ENCODE assay signal across 16 cellular contexts in genomic region chr10:59880019-59880717, GRCh38. TPM values are rescaled to one million over a fixed set of nuclear protein-coding genes. Genes with fewer than 3 reads are reported as not detected.
DNase-seq lines count a peak whose midpoint lies in the region; ATAC-seq and TF ChIP-seq lines count a peak whose summit lies in the region.
"Had no signal": no experiment of that assay in that cellular context is flagged by ENCODE, and none has a peak within 500 bp of the region (broad histone marks: within the 10 kb centered on the region; RNA-seq: fewer than 3 reads in every experiment).

No MANE protein-coding gene starts in this region.

- H3K27ac Mint-ChIP-seq in CD8-positive, alpha-beta T cell = peak overlapping the region; percentile 5
- peak overlapping the region; percentile 57 for H3K27ac Mint-ChIP-seq in activated B cell treated with CpG ODN at 0.5 μM for 24 hours
- H3K27ac Mint-ChIP-seq: type B pancreatic cell had no signal

- no peak for DNase-seq in CD8-positive, alpha-beta T cell
- DNase-seq in activated B cell treated with CpG ODN at 0.5 μM for 24 hours (no peak), lower lobe of right lung (no peak), SW480 (ENCODE audit: low spot score) (no peak)
- DNase-seq: cerebellar nuclear complex, DMS79, GOT3, kidney glomerular epithelial cell, NCI-H187, NCI-H524 treated with DMSO at 0.1 percent for 48 hours, T-helper 9 cell had no signal

- no peaks in the 10 kb centered on the region for H3K9me3 ChIP-seq in CD8-positive, alpha-beta T cell (ENCODE audit: low read length)
- no peaks in the 10 kb centered on the region for H3K9me3 ChIP-seq in lower lobe of right lung

- H3K36me3 Mint-ChIP-seq in CD8-positive, alpha-beta T cell = no peaks in the 10 kb centered on the region
- H3K36me3 Mint-ChIP-seq in activated B cell treated with CpG ODN at 0.5 μM for 24 hours (ENCODE audit: low read depth) = no peaks in the 10 kb centered on the region

- POLR2A ChIA-PET in CD8-positive, alpha-beta T cell (lab: Charles Lee) = interaction anchor here (0.8 kb wide), 1 partner anchor 29 kb away, joined by 3 read pairs; no protein-coding TSS in a partner anchor
- POLR2A ChIA-PET in activated B cell treated with CpG ODN at 0.5 μM for 24 hours (lab: Charles Lee) = interaction anchor here (0.8 to 4.6 kb wide), 2 partner anchors 26 to 44 kb away, joined by 3 to 34 read pairs; partner anchors contain the start of gene CCDC6

- CTCF ChIA-PET in CD8-positive, alpha-beta T cell (lab: Charles Lee) = interaction anchor here (0.7 to 1.2 kb wide), 2 partner anchors 14 to 16 kb away, joined by 3 read pairs; no protein-coding TSS in a partner anchor
- CTCF ChIA-PET in activated B cell treated with CpG ODN at 0.5 μM for 24 hours (lab: Charles Lee) = interaction anchor here (0.9 to 1.6 kb wide), 2 partner anchors 13 to 26 kb away, joined by 3 to 8 read pairs; partner anchors contain the start of gene CCDC6

- intact Hi-C loops in CD8-positive, alpha-beta T cell (cut with DNase I, micrococcal nuclease) = loop anchor here in 1 of 2 experiments (2.0 kb wide), 1 partner anchor 13 kb away; no protein-coding TSS in a partner anchor
- intact Hi-C loops in activated B cell treated with CpG ODN at 0.5 μM for 24 hours (cut with micrococcal nuclease) = loop anchor here (1.0 to 5.0 kb wide), 3 partner anchors 8 to 1613 kb away; partner anchors contain the start of genes CISD1 and IPMK
- intact Hi-C loops in lower lobe of right lung (cut with DNase I) = no loop called here

- no peak overlapping the region for H3K4me3 ChIP-seq in CD8-positive, alpha-beta T cell (ENCODE audit: low read depth, low read length)
- no peak overlapping the region for H3K4me3 ChIP-seq in lower lobe of right lung

- H3K27ac ChIP-seq in CD8-positive, alpha-beta T cell (ENCODE audit: low read depth, low read length) = no peak overlapping the region
- H3K27ac ChIP-seq in lower lobe of right lung = peak overlapping the region; percentile 59
- H3K27ac ChIP-seq: epithelial cell of prostate had no signal

- H3K4me1 ChIP-seq in CD8-positive, alpha-beta T cell (ENCODE audit: insufficient read depth, low read length) = peaks cover 30% of the 10 kb centered on the region
- peaks cover 39% of the 10 kb centered on the region for H3K4me1 ChIP-seq in lower lobe of right lung

- H3K4me1 Mint-ChIP-seq in CD8-positive, alpha-beta T cell (ENCODE audit: low read depth) = peaks cover 78% of the 10 kb centered on the region
- H3K4me1 Mint-ChIP-seq in activated B cell treated with CpG ODN at 0.5 μM for 24 hours = peaks cover 89% of the 10 kb centered on the region

- no peaks in the 10 kb centered on the region for H3K27me3 Mint-ChIP-seq in CD8-positive, alpha-beta T cell (ENCODE audit: low read depth)
- no peaks in the 10 kb centered on the region for H3K27me3 Mint-ChIP-seq in activated B cell treated with CpG ODN at 0.5 μM for 24 hours
- H3K27me3 Mint-ChIP-seq: type B pancreatic cell had no signal

- H3K4me3 Mint-ChIP-seq in CD8-positive, alpha-beta T cell = no peak overlapping the region
- no peak overlapping the region for H3K4me3 Mint-ChIP-seq in activated B cell treated with CpG ODN at 0.5 μM for 24 hours
- H3K4me3 Mint-ChIP-seq: type B pancreatic cell had no signal

- ATAC-seq in CD8-positive, alpha-beta T cell = no peak
- ATAC-seq in activated B cell treated with CpG ODN at 0.5 μM for 24 hours (ENCODE audit: low read depth) (no peak), lower lobe of right lung (no peak), HG02870 (IDR thresholded peaks at IDR 0.05; ENCODE audit: unreplicated experiment) (no peak), GM18868 (IDR thresholded peaks at IDR 0.05; ENCODE audit: unreplicated experiment) (no peak)

- no peak for TF ChIP-seq CTCF in CD8-positive, alpha-beta T cell (IDR thresholded peaks at IDR 0.05)
- TF ChIP-seq CTCF in GM12874 (IDR thresholded peaks at IDR 0.05; ENCODE audit: insufficient read depth, low read depth, low read length) = peak; percentile 54
- no peak for TF ChIP-seq CTCF in activated B cell treated with CpG ODN at 0.5 μM for 24 hours (IDR thresholded peaks at IDR 0.05)
- no peak for TF ChIP-seq CTCF in lower lobe of right lung (IDR thresholded peaks at IDR 0.05)

- H3K9me3 Mint-ChIP-seq in CD8-positive, alpha-beta T cell = no peaks in the 10 kb centered on the region
- no peaks in the 10 kb centered on the region for H3K9me3 Mint-ChIP-seq in activated B cell treated with CpG ODN at 0.5 μM for 24 hours

- no peaks in the 10 kb centered on the region for H3K36me3 ChIP-seq in CD8-positive, alpha-beta T cell (ENCODE audit: insufficient read depth, low read length)
- no peaks in the 10 kb centered on the region for H3K36me3 ChIP-seq in lower lobe of right lung

- no peaks in the 10 kb centered on the region for H3K27me3 ChIP-seq in CD8-positive, alpha-beta T cell (ENCODE audit: insufficient read depth, low read length)
- no peaks in the 10 kb centered on the region for H3K27me3 ChIP-seq in lower lobe of right lung (ENCODE audit: low read depth)

RNA-seq across cellular contexts. Expression of gene CCDC6, which starts 26.2 kb away (rescaled TPM):
- 10 to 100 TPM; 21.6 to 23.7 TPM for total RNA-seq in CD8-positive, alpha-beta T cell
- total RNA-seq in activated B cell treated with CpG ODN at 0.5 μM for 24 hours (27.9 and 32.2 TPM in 2 replicates), lower lobe of right lung (50.6 TPM)
